33 cellular contexts compared by ENCODE assay signal in the genomic region with DNA sequence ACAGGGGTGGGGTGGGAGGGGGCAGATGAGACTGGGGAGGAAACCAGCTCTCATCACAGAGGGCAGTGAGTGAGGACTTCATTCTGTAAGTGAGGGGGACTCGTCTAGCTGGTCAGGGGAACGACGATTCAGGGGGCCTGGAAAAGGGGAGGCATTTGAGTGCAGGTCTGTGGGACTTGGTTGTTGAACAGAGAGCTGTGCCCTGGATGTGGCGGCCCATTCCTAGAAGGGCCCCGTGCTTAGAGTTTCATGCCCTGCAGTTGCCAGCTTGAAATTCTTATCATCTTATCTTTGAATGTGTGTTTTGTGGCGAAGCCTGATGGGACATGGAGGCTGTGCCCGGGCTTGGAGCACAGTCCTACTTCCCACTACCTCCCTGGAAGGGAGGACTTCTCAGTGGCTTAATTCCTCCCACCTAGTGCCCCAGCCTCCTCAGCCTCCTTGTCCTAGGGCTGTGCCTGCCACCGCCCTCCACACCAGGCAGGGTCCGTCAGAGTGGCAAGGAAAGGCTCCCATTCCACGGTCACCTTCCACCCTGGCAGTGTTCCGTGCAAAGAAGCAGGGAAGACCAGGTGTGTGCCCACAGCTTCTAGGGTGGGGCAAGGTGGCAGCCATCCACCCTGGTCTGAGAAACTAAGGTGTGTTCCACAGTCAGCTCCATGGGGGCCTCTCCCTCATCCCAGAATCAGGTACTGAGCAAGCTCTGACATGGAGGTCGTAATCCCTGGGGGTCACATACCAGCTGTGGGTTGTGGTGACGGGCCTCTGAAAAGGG. TPM values are rescaled to one million over a fixed set of nuclear protein-coding genes. Genes with fewer than 3 reads are reported as not detected.
"Had no signal": no experiment of that assay in that cellular context is flagged by ENCODE, and none has a peak within 500 bp of the region (broad histone marks: within the 10 kb centered on the region; RNA-seq: fewer than 3 reads in every experiment).

No MANE protein-coding gene starts in this region.

- ATAC-seq: foreskin keratinocyte, gastroesophageal sphincter, heart right ventricle, left cardiac atrium, left lung, mucosa of descending colon, pancreas, right lobe of liver had no signal

- H3K27ac Mint-ChIP-seq: mesothelial cell of epicardium, nephron progenitor cell, progenitor cell of endocrine pancreas had no signal

- FAIRE-seq: endothelial cell of umbilical vein, islet of Langerhans, pancreas had no signal

- H3K27me3 ChIP-seq: esophagus muscularis mucosa, gastroesophageal sphincter, pancreas, right lobe of liver, thyroid gland, vagina had no signal

- H3K4me3 ChIP-seq: coronary artery, esophagus muscularis mucosa, gastroesophageal sphincter, heart right ventricle, left lung, mucosa of descending colon, pancreas, right lobe of liver, stomach, thyroid gland, vagina had no signal

- H3K4me3 Mint-ChIP-seq: mesothelial cell of epicardium, naive B cell, nephron progenitor cell had no signal

- H3K9me3 Mint-ChIP-seq: mesothelial cell of epicardium, naive B cell had no signal

- DNase-seq: dermis blood vessel endothelial cell; effector memory CD4-positive, alpha-beta T cell; foreskin keratinocyte; heart right ventricle; hippocampal formation; left cardiac atrium; mesenchymal stem cell; mucosa of descending colon; naive B cell; nephron progenitor cell; occipital lobe; pancreas; right lobe of liver; stimulated activated CD4-positive, alpha-beta T cell treated with anti-CD3 and anti-CD28 coated beads, Interleukin-2, amount 100 ng/mL, for 48 hours; stimulated activated naive CD4-positive, alpha-beta T cell treated with Interleukin-2 at 50 U/mL for 16 hours; stomach; thyroid gland; trophoblast cell had no signal

- H3K36me3 ChIP-seq: esophagus muscularis mucosa, gastroesophageal sphincter, heart right ventricle, left lung, pancreas, right lobe of liver, stomach, thyroid gland, vagina had no signal

- H3K4me1 Mint-ChIP-seq: mesothelial cell of epicardium, naive B cell had no signal

- H3K36me3 Mint-ChIP-seq: mesothelial cell of epicardium, naive B cell had no signal

RNA-seq across cellular contexts. Expression of a gene that starts 59.7 kb away (rescaled TPM):
- total RNA-seq: dermis blood vessel endothelial cell, endothelial cell of umbilical vein, epithelial cell of proximal tubule, fibroblast of lung, foreskin keratinocyte, gastroesophageal sphincter, left lung, lung microvascular endothelial cell, right lobe of liver, skeletal muscle tissue, stomach, subcutaneous adipose tissue, ureter, vagina had no signal
- polyA plus RNA-seq: endothelial cell of umbilical vein, fibroblast of lung, foreskin keratinocyte had no signal
